In the genomic region with DNA sequence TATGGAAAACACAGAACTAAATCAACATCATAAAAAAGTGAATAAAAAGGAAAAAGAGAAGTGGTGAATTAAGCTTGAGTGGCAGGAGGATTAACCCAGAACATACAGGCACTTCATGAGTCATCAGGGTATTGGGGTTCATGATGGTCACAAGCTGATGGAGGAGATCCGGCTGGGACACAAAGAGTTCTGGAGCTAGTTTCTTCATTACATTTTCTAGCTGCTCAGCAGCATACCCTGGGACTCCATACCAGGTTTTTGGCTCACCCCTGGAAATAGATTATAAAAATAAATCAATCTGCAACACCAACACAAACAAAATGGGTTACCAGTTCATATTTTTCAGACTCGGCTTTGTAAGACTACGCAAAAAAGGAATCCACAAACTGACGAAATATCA, we compare ENCODE assay signal across 18 cellular contexts. TPM values are rescaled to one million over a fixed set of nuclear protein-coding genes. Genes with fewer than 3 reads are reported as not detected.
"Had no signal": no experiment of that assay in that cellular context is flagged by ENCODE, and none has a peak within 500 bp of the region (broad histone marks: within the 10 kb centered on the region; RNA-seq: fewer than 3 reads in every experiment).

No MANE protein-coding gene starts in this region.

- DNase-seq: activated CD4-positive, alpha-beta T cell treated with anti-CD3 and anti-CD28 coated beads, Interleukin-2, amount 50 U/mL, for 48 hours; activated CD4-positive, CD25-positive, alpha-beta regulatory T cell treated with anti-CD3 and anti-CD28 coated beads, Interleukin-2, amount 50 U/mL, for 72 hours; activated CD8-positive, alpha-beta memory T cell treated with anti-CD3 and anti-CD28 coated beads, Interleukin-2, amount 10 ng/mL, durations not matched to agents 7 days and 5 days; activated effector memory CD4-positive, alpha-beta T cell treated with anti-CD3 and anti-CD28 coated beads, Interleukin-2, amount 50 U/mL, for 16 hours; activated T-cell treated with anti-CD3 and anti-CD28 coated beads, Interleukin-2, amount 50 U/mL, for 24 hours; esophagus squamous epithelium; foreskin keratinocyte; islet precursor cell; left lung; natural killer cell; nucleus accumbens; right cardiac atrium; stimulated activated CD4-positive, alpha-beta T cell treated with anti-CD3 and anti-CD28 coated beads, Interleukin-2, amount 100 ng/mL, for 24 hours; stimulated activated naive CD4-positive, alpha-beta T cell treated with Interleukin-2 at 50 U/mL for 16 hours had no signal

- H3K4me1 ChIP-seq: ascending aorta, esophagus squamous epithelium, foreskin keratinocyte, left lung had no signal

- H3K9me3 Mint-ChIP-seq: activated T-cell treated with anti-CD3 and anti-CD28 coated beads, Interleukin-2, amount 50 U/mL, for 24 hours; natural killer cell; type B pancreatic cell had no signal

- H3K4me3 Mint-ChIP-seq: activated CD8-positive, alpha-beta memory T cell treated with anti-CD3 and anti-CD28 coated beads, Interleukin-2, amount 10 ng/mL, durations not matched to agents 7 days and 5 days; activated naive CD8-positive, alpha-beta T cell; activated T-cell treated with anti-CD3 and anti-CD28 coated beads, Interleukin-2, amount 50 U/mL, for 24 hours; natural killer cell; type B pancreatic cell had no signal

- H3K27ac ChIP-seq: ascending aorta, esophagus squamous epithelium, foreskin keratinocyte, left lung had no signal

- H3K27ac Mint-ChIP-seq: activated CD8-positive, alpha-beta memory T cell treated with anti-CD3 and anti-CD28 coated beads, Interleukin-2, amount 10 ng/mL, durations not matched to agents 7 days and 5 days; activated naive CD8-positive, alpha-beta T cell; activated T-cell treated with anti-CD3 and anti-CD28 coated beads, Interleukin-2, amount 50 U/mL, for 24 hours; natural killer cell; type B pancreatic cell had no signal

- H3K9me3 ChIP-seq: ascending aorta, esophagus squamous epithelium, left lung had no signal

- H3K4me3 ChIP-seq: ascending aorta, esophagus squamous epithelium, left lung had no signal

- H3K27me3 Mint-ChIP-seq: activated CD8-positive, alpha-beta memory T cell treated with anti-CD3 and anti-CD28 coated beads, Interleukin-2, amount 10 ng/mL, durations not matched to agents 7 days and 5 days; activated naive CD8-positive, alpha-beta T cell; activated T-cell treated with anti-CD3 and anti-CD28 coated beads, Interleukin-2, amount 50 U/mL, for 24 hours; type B pancreatic cell had no signal

- H3K4me1 Mint-ChIP-seq: activated CD8-positive, alpha-beta memory T cell treated with anti-CD3 and anti-CD28 coated beads, Interleukin-2, amount 10 ng/mL, durations not matched to agents 7 days and 5 days; natural killer cell had no signal

RNA-seq across cellular contexts. Expression of a gene that starts 42.5 kb away (rescaled TPM):
- total RNA-seq: activated CD8-positive, alpha-beta memory T cell treated with anti-CD3 and anti-CD28 coated beads, Interleukin-2, amount 10 ng/mL, durations not matched to agents 7 days and 5 days; ascending aorta; esophagus squamous epithelium; natural killer cell; posterior vena cava; right cardiac atrium had no signal

RNA-seq across cellular contexts. Expression of a gene that starts 58.0 kb away (rescaled TPM):
- total RNA-seq: ascending aorta had no signal
